ENCODE assay signal across 8 cellular contexts in the genomic region with DNA sequence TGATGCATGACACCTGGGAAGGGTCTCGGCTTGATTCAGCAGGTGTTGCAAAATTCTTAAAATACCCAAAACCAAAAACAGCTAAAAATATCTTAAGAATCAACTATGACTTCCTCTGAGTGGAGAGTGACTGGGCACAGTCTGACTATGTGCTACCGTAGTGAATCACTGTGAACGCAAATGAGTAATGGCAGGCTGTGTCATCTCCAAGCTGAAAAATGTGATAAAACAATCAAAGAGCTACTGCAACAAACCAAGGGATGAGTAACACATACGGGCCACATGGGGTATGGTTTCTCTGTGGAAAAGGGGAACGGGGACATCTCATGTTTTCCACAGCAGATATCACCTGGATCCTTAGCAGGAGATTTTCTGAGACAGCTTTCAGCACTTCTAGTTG.
DNase-seq lines count a peak whose midpoint lies in the region; ATAC-seq and TF ChIP-seq lines count a peak whose summit lies in the region.

No MANE protein-coding gene starts in this region.

- H3K36me3 Mint-ChIP-seq in activated CD4-positive, alpha-beta T cell treated with anti-CD3 and anti-CD28 coated beads, Interleukin-2, amount 10 ng/mL, durations not matched to agents 24 days and 14 days (ENCODE audit: low read depth) = no peaks in the 10 kb centered on the region

- peaks cover 4% of the 10 kb centered on the region for H3K4me1 Mint-ChIP-seq in activated CD4-positive, alpha-beta T cell treated with anti-CD3 and anti-CD28 coated beads, Interleukin-2, amount 10 ng/mL, durations not matched to agents 24 days and 14 days

- peak; percentile 83 for ATAC-seq in HG02852 (IDR thresholded peaks at IDR 0.05; ENCODE audit: unreplicated experiment)

- TF ChIP-seq POLR2A in stomach (IDR thresholded peaks at IDR 0.05) = no peak

- H3K27me3 Mint-ChIP-seq in activated CD4-positive, alpha-beta T cell treated with anti-CD3 and anti-CD28 coated beads, Interleukin-2, amount 10 ng/mL, durations not matched to agents 24 days and 14 days = peaks cover 2% of the 10 kb centered on the region

- no peak for TF ChIP-seq CTCF in stomach (IDR thresholded peaks at IDR 0.05)

- no peaks in the 10 kb centered on the region for H3K36me3 ChIP-seq in stomach

- H3K27ac ChIP-seq in stomach = no peak overlapping the region

- no peaks in the 10 kb centered on the region for H3K27me3 ChIP-seq in stomach

- no peak overlapping the region for H3K4me3 Mint-ChIP-seq in activated CD4-positive, alpha-beta T cell treated with anti-CD3 and anti-CD28 coated beads, Interleukin-2, amount 10 ng/mL, durations not matched to agents 24 days and 14 days

- no peak for TF ChIP-seq EP300 in stomach (IDR thresholded peaks at IDR 0.05)

- H3K9me3 ChIP-seq in stomach = no peaks in the 10 kb centered on the region

- intact Hi-C loops in activated CD4-positive, alpha-beta T cell treated with anti-CD3 and anti-CD28 coated beads, Interleukin-2, amount 10 ng/mL, durations not matched to agents 24 days and 14 days (cut with micrococcal nuclease) = loop anchor here (1.0 to 10.0 kb wide), 5 partner anchors 43 to 576 kb away; a partner anchor contains a TSS
- intact Hi-C loops in posterior vena cava (cut with DNase I) = no loop called here
- intact Hi-C loops in stomach (cut with DNase I; ENCODE audit: low total_unique reads) = no loop called here

- 54 to 66% (median 61%) methylated on average over 5 of the region's 5 CpGs for WGBS in stomach, 5 donors

- H3K4me1 ChIP-seq in stomach = no peaks in the 10 kb centered on the region

- H3K4me3 ChIP-seq in stomach = no peak overlapping the region

- H3K9me3 Mint-ChIP-seq in activated CD4-positive, alpha-beta T cell treated with anti-CD3 and anti-CD28 coated beads, Interleukin-2, amount 10 ng/mL, durations not matched to agents 24 days and 14 days = no peaks in the 10 kb centered on the region

- peak overlapping the region; percentile 10 for H3K27ac Mint-ChIP-seq in activated CD4-positive, alpha-beta T cell treated with anti-CD3 and anti-CD28 coated beads, Interleukin-2, amount 10 ng/mL, durations not matched to agents 24 days and 14 days

- peak; percentile 59 for DNase-seq in activated CD4-positive, alpha-beta T cell treated with anti-CD3 and anti-CD28 coated beads, Interleukin-2, amount 10 ng/mL, durations not matched to agents 24 days and 14 days
- no peak for DNase-seq in activated CD4-positive, alpha-beta T cell treated with anti-CD3 and anti-CD28 coated beads for 4 hours
- peak; percentile 28 for DNase-seq in T1000 (lab: John Stamatoyannopoulos, UW)
- peak; percentile 62 for DNase-seq in stimulated activated CD4-positive, alpha-beta T cell treated with anti-CD3 and anti-CD28 coated beads, Interleukin-1b, Interleukin-23, amount 100 ng/mL, for 48 hours
- DNase-seq in posterior vena cava (ENCODE audit: low spot score) = no peak
- no peak for DNase-seq in SW480 (ENCODE audit: low spot score)
- no peak for DNase-seq in stomach

Comparison
In these comparisons a context has a peak if more than half of its experiments do, and no peak if none do; other contexts are left out.
1. DNase-seq: peak in activated CD4-positive, alpha-beta T cell treated with anti-CD3 and anti-CD28 coated beads, Interleukin-2, amount 10 ng/mL, durations not matched to agents 24 days and 14 days (single experiment), T1000 (single experiment) and stimulated activated CD4-positive, alpha-beta T cell treated with anti-CD3 and anti-CD28 coated beads, Interleukin-1b, Interleukin-23, amount 100 ng/mL, for 48 hours (single experiment); none in activated CD4-positive, alpha-beta T cell treated with anti-CD3 and anti-CD28 coated beads for 4 hours (0 of 2), posterior vena cava (single experiment), SW480 (single experiment) and stomach (single experiment).